Comparison of ENCODE assay signal across 8 cellular contexts in the genomic region with DNA sequence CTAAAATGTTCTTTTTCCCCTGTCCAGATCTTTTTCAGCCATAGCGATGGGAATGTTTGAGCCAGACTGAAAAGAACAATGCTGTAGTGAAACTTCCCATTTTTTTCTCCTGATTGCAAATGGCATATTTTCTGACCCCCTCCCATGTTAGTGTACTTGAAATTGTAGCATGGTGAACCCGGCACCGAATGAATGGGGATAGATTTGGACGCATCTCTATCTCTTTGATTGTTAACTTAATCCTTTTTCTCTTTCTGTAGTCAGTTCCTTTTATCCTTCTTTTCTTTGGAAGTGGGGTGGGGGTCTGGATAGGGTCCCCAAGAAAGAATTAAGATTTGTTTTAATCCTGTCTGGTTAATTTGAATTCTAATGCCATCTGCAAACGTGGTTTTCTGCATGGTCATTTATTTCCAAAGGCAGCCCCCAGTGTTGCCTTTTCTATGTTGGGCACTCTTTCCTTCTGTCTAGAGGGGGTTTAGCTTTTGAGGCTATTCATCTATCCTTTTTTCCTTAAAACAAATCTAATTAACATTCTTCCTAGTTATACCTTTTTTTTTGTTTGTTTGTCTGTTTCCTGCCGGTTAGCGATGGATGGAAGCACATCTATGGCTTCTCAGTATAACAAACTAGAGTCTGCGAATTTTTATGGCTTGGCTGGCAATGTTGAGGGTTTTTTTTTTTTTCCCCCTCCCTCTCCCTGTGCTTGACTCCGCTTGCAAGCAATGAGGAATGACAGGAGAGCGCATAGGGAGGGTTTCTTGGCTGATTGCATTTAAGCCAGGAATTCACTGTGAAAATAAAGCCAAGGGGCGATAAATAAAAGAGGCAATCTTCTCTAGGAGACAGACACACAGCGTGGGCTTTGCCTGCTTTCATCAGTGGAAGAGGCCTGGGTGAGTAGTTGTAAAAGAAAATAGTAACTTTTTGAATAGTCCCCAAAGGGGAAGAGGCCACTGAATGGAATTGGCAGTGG. TPM values are rescaled to one million over a fixed set of nuclear protein-coding genes. Genes with fewer than 3 reads are reported as not detected.
DNase-seq lines count a peak whose midpoint lies in the region; ATAC-seq and TF ChIP-seq lines count a peak whose summit lies in the region.

No MANE protein-coding gene starts in this region.

- H3K9me3 ChIP-seq in DOHH2 (ENCODE audit: control insufficient read depth, insufficient read depth, low read length) (no peaks in the 10 kb centered on the region), OCI-LY1 (ENCODE audit: low read length) (no peaks in the 10 kb centered on the region), endodermal cell (ENCODE audit: control insufficient read depth, low read length) (no peaks in the 10 kb centered on the region), neural cell (ENCODE audit: low read length) (no peaks in the 10 kb centered on the region)

- no peak overlapping the region for H3K9ac ChIP-seq in OCI-LY1 (ENCODE audit: low read length)
- H3K9ac ChIP-seq in endodermal cell (ENCODE audit: extremely low read depth, low read length, poor library complexity, severe bottlenecking): peak overlapping the region; percentile 73
- peak overlapping the region; percentile 94 for H3K9ac ChIP-seq in neural cell (ENCODE audit: low read length)

- DNase-seq in endodermal cell (peak; percentile 48), NCI-H1694 (lab: John Stamatoyannopoulos, UW) (no peak)
- DNase-seq in stimulated activated CD4-positive, alpha-beta T cell treated with anti-CD3 and anti-CD28 coated beads, Interleukin-2, amount 100 ng/mL, for 48 hours: no peak

- H3K27me3 Mint-ChIP-seq in endodermal cell (ENCODE audit: insufficient read depth): peaks cover 26% of the 10 kb centered on the region

- no peak for TF ChIP-seq EP300 in neural cell (conservative IDR thresholded peaks at IDR 0.05; ENCODE audit: poor library complexity, severe bottlenecking)

- no peaks in the 10 kb centered on the region for H3K9me2 ChIP-seq in DOHH2 (replicated peaks; ENCODE audit: control insufficient read depth, low read length)
- H3K9me2 ChIP-seq in OCI-LY1 (ENCODE audit: low read depth, low read length): no peaks in the 10 kb centered on the region
- no peaks in the 10 kb centered on the region for H3K9me2 ChIP-seq in neural cell (ENCODE audit: insufficient read depth, low read length)

- no peak for ATAC-seq in GM21528 (IDR thresholded peaks at IDR 0.05; ENCODE audit: low FRiP score, unreplicated experiment)
- no peak for ATAC-seq in GM19351 (IDR thresholded peaks at IDR 0.05; ENCODE audit: unreplicated experiment)

- H4K20me1 ChIP-seq in DOHH2 (ENCODE audit: control insufficient read depth, insufficient read depth, low read depth, low read length) (peaks cover 6% of the 10 kb centered on the region), OCI-LY1 (ENCODE audit: insufficient read depth, low read length) (no peaks in the 10 kb centered on the region), neural cell (ENCODE audit: insufficient read depth) (peaks cover 30% of the 10 kb centered on the region)

- 14% methylated on average over 2 to 12 of the region's 12 CpGs for WGBS in endodermal cell (ENCODE audit: insufficient coverage in 1 of 2, insufficient read length in 1 of 2), 2 experiments

- H3K4me1 ChIP-seq in DOHH2 (ENCODE audit: control insufficient read depth, low read length) (peaks cover 20% of the 10 kb centered on the region), OCI-LY1 (ENCODE audit: insufficient read depth, low read length, severe bottlenecking) (peaks cover 27% of the 10 kb centered on the region), endodermal cell (ENCODE audit: control insufficient read depth, insufficient read depth, low read length) (no peaks in the 10 kb centered on the region)

- H3K36me3 ChIP-seq in DOHH2 (ENCODE audit: control insufficient read depth, low read length) (no peaks in the 10 kb centered on the region), OCI-LY1 (ENCODE audit: insufficient read depth, low read length) (no peaks in the 10 kb centered on the region), endodermal cell (ENCODE audit: control insufficient read depth, insufficient read depth, low read length) (peaks cover 6% of the 10 kb centered on the region), neural cell (ENCODE audit: insufficient read depth, low read length) (no peaks in the 10 kb centered on the region)

- H3K4me2 ChIP-seq in DOHH2 (ENCODE audit: low read length) (peak overlapping the region; percentile 66), OCI-LY1 (ENCODE audit: low read length) (peak overlapping the region; percentile 89), neural cell (ENCODE audit: low read length) (peak overlapping the region; percentile 90)

- TF ChIP-seq CTCF in DOHH2 (IDR thresholded peaks at IDR 0.05; ENCODE audit: low read depth, low read length, poor library complexity, severe bottlenecking) (no peak), OCI-LY1 (IDR thresholded peaks at IDR 0.05; ENCODE audit: low read length) (no peak), endodermal cell (conservative IDR thresholded peaks at IDR 0.05) (no peak), neural cell (IDR thresholded peaks at IDR 0.05; ENCODE audit: poor library complexity, severe bottlenecking) (no peak)

- H3F3A ChIP-seq in DOHH2 (ENCODE audit: control insufficient read depth, insufficient read depth) (peaks cover 3% of the 10 kb centered on the region), OCI-LY1 (ENCODE audit: insufficient read depth, low read length) (no peaks in the 10 kb centered on the region), neural cell (ENCODE audit: insufficient read depth, low read length, poor library complexity, severe bottlenecking) (peaks cover 16% of the 10 kb centered on the region)

- peak overlapping the region; percentile 75 for H3K4me3 Mint-ChIP-seq in endodermal cell

- H2AFZ ChIP-seq in OCI-LY1 (ENCODE audit: low read length): no peak overlapping the region
- H2AFZ ChIP-seq in neural cell (ENCODE audit: low read depth, low read length): no peak overlapping the region

- H3K4me1 Mint-ChIP-seq in endodermal cell: peaks cover 26% of the 10 kb centered on the region

- H3K36me3 Mint-ChIP-seq in endodermal cell (ENCODE audit: low read depth): peaks cover 12% of the 10 kb centered on the region

- H3K79me2 ChIP-seq in DOHH2 (ENCODE audit: control insufficient read depth, low read length) (no peaks in the 10 kb centered on the region), OCI-LY1 (ENCODE audit: insufficient read depth, low read length) (no peaks in the 10 kb centered on the region), neural cell (replicated peaks; ENCODE audit: insufficient read depth, low read length) (peaks cover 75% of the 10 kb centered on the region)

- peak; percentile 40 for TF ChIP-seq RAD21 in neural cell (conservative IDR thresholded peaks at IDR 0.05)

- H3K27ac ChIP-seq in DOHH2 (ENCODE audit: low read depth, low read length) (no peak overlapping the region), OCI-LY1 (ENCODE audit: low read depth, low read length, poor library complexity, severe bottlenecking) (no peak overlapping the region), endodermal cell (ENCODE audit: low read depth, low read length) (no peak overlapping the region), neural cell (ENCODE audit: low read length) (peak overlapping the region; percentile 91)

- H3K27me3 ChIP-seq in DOHH2 (ENCODE audit: control insufficient read depth, low read length): peaks cover 51% of the 10 kb centered on the region
- H3K27me3 ChIP-seq in OCI-LY1 (ENCODE audit: insufficient read depth, low read length): no peaks in the 10 kb centered on the region
- peaks cover 5% of the 10 kb centered on the region for H3K27me3 ChIP-seq in endodermal cell (ENCODE audit: control insufficient read depth, insufficient read depth, low read length, poor library complexity, severe bottlenecking)
- H3K27me3 ChIP-seq in neural cell (ENCODE audit: insufficient read depth, low read depth, low read length): no peaks in the 10 kb centered on the region

- no peak overlapping the region for H3K27ac Mint-ChIP-seq in endodermal cell

- H3K9me3 Mint-ChIP-seq in endodermal cell: no peaks in the 10 kb centered on the region

- peak overlapping the region; percentile 68; the same call in 1 of the 2 replicates for H3K4me3 ChIP-seq in DOHH2 (ENCODE audit: low read length)
- H3K4me3 ChIP-seq in OCI-LY1 (ENCODE audit: low read depth, low read length, poor library complexity, severe bottlenecking): peak overlapping the region; percentile 70
- peak overlapping the region; percentile 88 for H3K4me3 ChIP-seq in endodermal cell (ENCODE audit: low read length)
- H3K4me3 ChIP-seq in neural cell (ENCODE audit: low read length): peak overlapping the region; percentile 96

TF ChIP-seq in neural cell, 6 proteins besides CTCF, POLR2A, EP300 and RAD21:
- TF ChIP-seq SMC3 (conservative IDR thresholded peaks at IDR 0.05; ENCODE audit: poor library complexity): peak; percentile 49
- TF ChIP-seq TAF1 (IDR thresholded peaks at IDR 0.05; ENCODE audit: low read depth): no peak
- peak; percentile 5 for TF ChIP-seq POLR2AphosphoS5 (IDR thresholded peaks at IDR 0.05)
- TF ChIP-seq, protein P1, sequence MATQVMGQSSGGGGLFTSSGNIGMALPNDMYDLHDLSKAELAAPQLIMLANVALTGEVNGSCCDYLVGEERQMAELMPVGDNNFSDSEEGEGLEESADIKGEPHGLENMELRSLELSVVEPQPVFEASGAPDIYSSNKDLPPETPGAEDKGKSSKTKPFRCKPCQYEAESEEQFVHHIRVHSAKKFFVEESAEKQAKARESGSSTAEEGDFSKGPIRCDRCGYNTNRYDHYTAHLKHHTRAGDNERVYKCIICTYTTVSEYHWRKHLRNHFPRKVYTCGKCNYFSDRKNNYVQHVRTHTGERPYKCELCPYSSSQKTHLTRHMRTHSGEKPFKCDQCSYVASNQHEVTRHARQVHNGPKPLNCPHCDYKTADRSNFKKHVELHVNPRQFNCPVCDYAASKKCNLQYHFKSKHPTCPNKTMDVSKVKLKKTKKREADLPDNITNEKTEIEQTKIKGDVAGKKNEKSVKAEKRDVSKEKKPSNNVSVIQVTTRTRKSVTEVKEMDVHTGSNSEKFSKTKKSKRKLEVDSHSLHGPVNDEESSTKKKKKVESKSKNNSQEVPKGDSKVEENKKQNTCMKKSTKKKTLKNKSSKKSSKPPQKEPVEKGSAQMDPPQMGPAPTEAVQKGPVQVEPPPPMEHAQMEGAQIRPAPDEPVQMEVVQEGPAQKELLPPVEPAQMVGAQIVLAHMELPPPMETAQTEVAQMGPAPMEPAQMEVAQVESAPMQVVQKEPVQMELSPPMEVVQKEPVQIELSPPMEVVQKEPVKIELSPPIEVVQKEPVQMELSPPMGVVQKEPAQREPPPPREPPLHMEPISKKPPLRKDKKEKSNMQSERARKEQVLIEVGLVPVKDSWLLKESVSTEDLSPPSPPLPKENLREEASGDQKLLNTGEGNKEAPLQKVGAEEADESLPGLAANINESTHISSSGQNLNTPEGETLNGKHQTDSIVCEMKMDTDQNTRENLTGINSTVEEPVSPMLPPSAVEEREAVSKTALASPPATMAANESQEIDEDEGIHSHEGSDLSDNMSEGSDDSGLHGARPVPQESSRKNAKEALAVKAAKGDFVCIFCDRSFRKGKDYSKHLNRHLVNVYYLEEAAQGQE (IDR thresholded peaks at IDR 0.05; ENCODE audit: borderline replicate concordance): peak; percentile 20

RNA-seq across cellular contexts. Expression of a gene that starts 2.5 kb away (rescaled TPM):
- total RNA-seq in endodermal cell: 10 to 100 TPM; 18.1 to 18.8 TPM
- polyA plus RNA-seq in endodermal cell (2013, experiment 1 of 2): 30.8 TPM
- 31.4 TPM for polyA plus RNA-seq in endodermal cell (2013, experiment 2 of 2)
- polyA plus RNA-seq in neural cell: 43.6 and 43.8 TPM in 2 replicates
- 103 and 112 TPM in 2 replicates for polyA minus RNA-seq in neural cell
